10 cellular contexts compared by ENCODE assay signal in the genomic region with DNA sequence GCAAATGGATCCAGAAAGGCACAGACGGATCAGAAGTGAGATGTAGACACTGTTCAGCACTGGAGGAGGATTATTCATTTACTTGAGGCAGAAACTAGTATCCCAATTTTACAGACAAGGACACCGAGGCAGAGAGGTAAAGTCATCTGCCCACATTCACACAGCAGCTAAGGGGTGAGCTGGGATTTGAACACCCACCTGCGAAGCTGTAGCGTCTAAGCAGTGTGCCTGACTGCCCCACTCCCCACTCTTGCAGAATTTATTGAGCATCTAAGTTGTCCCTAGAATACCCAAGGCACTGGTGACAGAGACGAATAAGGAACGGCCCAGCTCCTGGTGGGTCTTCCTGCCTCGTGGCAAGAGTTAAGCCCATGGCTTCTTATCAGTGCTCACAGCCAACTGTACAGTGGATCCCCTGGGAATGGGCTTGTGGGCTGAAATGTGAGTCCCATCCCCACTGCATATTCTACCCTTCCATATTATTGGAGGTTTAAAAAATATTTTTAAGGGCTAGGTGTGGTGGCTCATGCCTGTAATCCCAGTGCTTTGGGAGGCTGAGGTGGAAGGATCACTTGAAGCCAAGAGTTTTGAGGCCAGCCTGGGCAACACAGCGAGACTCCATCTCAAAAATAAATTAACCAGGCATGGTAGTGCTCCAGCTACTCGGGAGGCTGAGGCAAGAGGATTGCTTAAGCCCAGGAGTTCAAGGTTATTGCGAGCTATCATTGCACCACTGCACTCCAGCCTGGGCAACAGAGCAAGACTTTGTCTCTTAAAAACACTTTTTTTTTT.
DNase-seq lines count a peak whose midpoint lies in the region; TF ChIP-seq lines count a peak whose summit lies in the region.
"Had no signal": no experiment of that assay in that cellular context is flagged by ENCODE, and none has a peak within 500 bp of the region (broad histone marks: within the 10 kb centered on the region; RNA-seq: fewer than 3 reads in every experiment).

No MANE protein-coding gene starts in this region.

- WGBS in urinary bladder = 74% methylated on average over 10 of the region's 10 CpGs

- H3K27ac ChIP-seq in ascending aorta (peak overlapping the region; percentile 81 to 95), urinary bladder (ENCODE audit: low read depth) (peak overlapping the region; percentile 25)
- H3K27ac ChIP-seq: brain microvascular endothelial cell had no signal

- peak overlapping the region; percentile 86 for H3K4me3 Mint-ChIP-seq in activated naive CD4-positive, alpha-beta T cell treated with anti-CD3 and anti-CD28 coated beads for 36 hours

- no peaks in the 10 kb centered on the region for H3K9me3 Mint-ChIP-seq in activated naive CD4-positive, alpha-beta T cell treated with anti-CD3 and anti-CD28 coated beads for 36 hours

- H3K4me1 ChIP-seq in ascending aorta = peaks cover 0 to 5% of the 10 kb centered on the region in 2 donors
- peaks cover 81% of the 10 kb centered on the region for H3K4me1 ChIP-seq in mononuclear cell (ENCODE audit: insufficient read depth, low read length)
- no peaks in the 10 kb centered on the region for H3K4me1 ChIP-seq in urinary bladder (ENCODE audit: insufficient read depth)

- CTCF ChIA-PET in activated naive CD4-positive, alpha-beta T cell treated with anti-CD3 and anti-CD28 coated beads for 36 hours (lab: Charles Lee) = interaction anchor here (0.6 to 4.9 kb wide), 22 partner anchors 9 to 1660 kb away, joined by 3 to 34 read pairs (median 4); partner anchors contain the start of gene RPL32

- no peaks in the 10 kb centered on the region for H3K9me3 ChIP-seq in ascending aorta
- H3K9me3 ChIP-seq in mononuclear cell (ENCODE audit: low read depth, low read length) = no peaks in the 10 kb centered on the region

- H3K4me1 Mint-ChIP-seq in activated naive CD4-positive, alpha-beta T cell treated with anti-CD3 and anti-CD28 coated beads for 36 hours (ENCODE audit: low read depth) = peaks cover 71% of the 10 kb centered on the region

- TF ChIP-seq CTCF in ascending aorta (IDR thresholded peaks at IDR 0.05) = no peak

- H3K36me3 ChIP-seq in ascending aorta (peaks cover 0 to 2% of the 10 kb centered on the region in 2 donors), urinary bladder (ENCODE audit: insufficient read depth) (no peaks in the 10 kb centered on the region)
- H3K36me3 ChIP-seq: brain microvascular endothelial cell had no signal

- intact Hi-C loops in activated naive CD4-positive, alpha-beta T cell treated with anti-CD3 and anti-CD28 coated beads for 36 hours (cut with micrococcal nuclease) = loop anchor here (1.0 to 2.0 kb wide), 5 partner anchors 16 to 127 kb away; no protein-coding TSS in a partner anchor
- intact Hi-C loops in ascending aorta (cut with DNase I) = loop anchor here (1.0 to 2.0 kb wide), 6 partner anchors 23 to 127 kb away; partner anchors contain the start of gene IQSEC1

- no peaks in the 10 kb centered on the region for H3K27me3 Mint-ChIP-seq in activated naive CD4-positive, alpha-beta T cell treated with anti-CD3 and anti-CD28 coated beads for 36 hours (ENCODE audit: low read depth)

- H3K27me3 ChIP-seq in ascending aorta = no peaks in the 10 kb centered on the region
- H3K27me3 ChIP-seq in mononuclear cell (ENCODE audit: insufficient read depth, low read length) = no peaks in the 10 kb centered on the region
- H3K27me3 ChIP-seq: brain microvascular endothelial cell had no signal

- peaks cover 7% of the 10 kb centered on the region for H3K36me3 Mint-ChIP-seq in activated naive CD4-positive, alpha-beta T cell treated with anti-CD3 and anti-CD28 coated beads for 36 hours (ENCODE audit: low read depth)

- no peak for DNase-seq in activated naive CD4-positive, alpha-beta T cell treated with anti-CD3 and anti-CD28 coated beads for 36 hours
- no peak for DNase-seq in activated naive CD4-positive, alpha-beta T cell (lab: John Stamatoyannopoulos, UW)
- DNase-seq in ascending aorta (ENCODE audit: low spot score in 2 of 2) = no peak
- DNase-seq in stimulated activated CD4-positive, alpha-beta T cell treated with anti-CD3 and anti-CD28 coated beads, Interleukin-2, amount 100 ng/mL, for 48 hours = no peak
- no peak for DNase-seq in NCI-H1048 (lab: John Stamatoyannopoulos, UW)
- no peak for DNase-seq in iPS-NIHi7 (ENCODE audit: extremely low spot score)
- DNase-seq: DMS79 had no signal

- peak overlapping the region; percentile 84 for H3K27ac Mint-ChIP-seq in activated naive CD4-positive, alpha-beta T cell treated with anti-CD3 and anti-CD28 coated beads for 36 hours

- H3K4me3 ChIP-seq in ascending aorta (peak overlapping the region in 1 of 2 donors; percentile 91), mononuclear cell (ENCODE audit: low read length) (peak overlapping the region; percentile 61), urinary bladder (ENCODE audit: low read depth, low read length) (no peak overlapping the region)
